ENCODE assay signal across 8 cellular contexts in genomic region chr2:38535745-38536506, GRCh38.
A peak's percentile ranks its signal among the peaks of the same experiment; 100 is the strongest.
DNase-seq lines count a peak whose midpoint lies in the region; ATAC-seq and TF ChIP-seq lines count a peak whose summit lies in the region.

No MANE protein-coding gene starts in this region.

- TF ChIP-seq CTCF in AG09309 (IDR thresholded peaks at IDR 0.05; ENCODE audit: control insufficient read depth, insufficient read depth, low read depth, low read length, missing control alignments), result peak; percentile 77
- peak; percentile 79 for TF ChIP-seq CTCF in natural killer cell (IDR thresholded peaks at IDR 0.05)

- DNase-seq in AG09309 (ENCODE audit: low read depth) (no peak), OCI-M2 (lab: John Stamatoyannopoulos, UW; ENCODE audit: unreplicated experiment) (peak; percentile 7), fibroblast of gingiva (ENCODE audit: low read depth) (peak; percentile 45), natural killer cell (peak; percentile 74)
- DNase-seq in activated T-cell treated with anti-CD3 and anti-CD28 coated beads, Interleukin-2, amount 50 U/mL, for 48 hours, result peak; percentile 89 to 90
- DNase-seq in stimulated activated naive B cell treated with anti-CD40 and anti-IgM and Interleukin-4, amounts not matched to agents 10 μg/mL and 1 μg/mL and 100 μg/mL, for 72 hours, result peak; percentile 71

- ATAC-seq in GM18867 (IDR thresholded peaks at IDR 0.05; ENCODE audit: unreplicated experiment) (peak; percentile 32), HG03571 (IDR thresholded peaks at IDR 0.05; ENCODE audit: unreplicated experiment) (peak; percentile 56), natural killer cell (peak; percentile 91 to 98 (median 96))
- ATAC-seq in stimulated activated naive B cell treated with anti-CD40 and anti-IgM and Interleukin-4, amounts not matched to agents 10 μg/mL and 1 μg/mL and 100 μg/mL, for 72 hours (replicated peaks), result peak; percentile 77

- intact Hi-C loops in natural killer cell (cut with micrococcal nuclease), result loop anchor here (1.0 kb wide), 1 partner anchor 205 kb away; no protein-coding TSS in a partner anchor

- peaks cover 28 to 38% of the 10 kb centered on the region in 2 donors for H3K27me3 Mint-ChIP-seq in natural killer cell (ENCODE audit: low read depth in 2 of 2)
- peaks cover 7 to 14% of the 10 kb centered on the region in 2 donors for H3K27me3 Mint-ChIP-seq in stimulated activated naive B cell treated with anti-CD40 and anti-IgM and Interleukin-4, amounts not matched to agents 10 μg/mL and 1 μg/mL and 100 μg/mL, for 72 hours

- no peak overlapping the region for H3K27ac Mint-ChIP-seq in natural killer cell
- peak overlapping the region; percentile 74 for H3K27ac Mint-ChIP-seq in stimulated activated naive B cell treated with anti-CD40 and anti-IgM and Interleukin-4, amounts not matched to agents 10 μg/mL and 1 μg/mL and 100 μg/mL, for 72 hours

- H3K4me3 Mint-ChIP-seq in natural killer cell, result peak overlapping the region; percentile 51
- peak overlapping the region; percentile 73 to 81 for H3K4me3 Mint-ChIP-seq in stimulated activated naive B cell treated with anti-CD40 and anti-IgM and Interleukin-4, amounts not matched to agents 10 μg/mL and 1 μg/mL and 100 μg/mL, for 72 hours

- H3K4me3 ChIP-seq in AG09309 (ENCODE audit: control insufficient read depth, low read depth, low read length), result peak overlapping the region; percentile 67

- H3K4me1 Mint-ChIP-seq in natural killer cell, result peaks cover 0 to 5% of the 10 kb centered on the region in 2 donors
- H3K4me1 Mint-ChIP-seq in stimulated activated naive B cell treated with anti-CD40 and anti-IgM and Interleukin-4, amounts not matched to agents 10 μg/mL and 1 μg/mL and 100 μg/mL, for 72 hours, result peaks cover 23 to 34% of the 10 kb centered on the region in 2 donors

- H3K9me3 Mint-ChIP-seq in natural killer cell, result no peaks in the 10 kb centered on the region
- H3K9me3 Mint-ChIP-seq in stimulated activated naive B cell treated with anti-CD40 and anti-IgM and Interleukin-4, amounts not matched to agents 10 μg/mL and 1 μg/mL and 100 μg/mL, for 72 hours, result no peaks in the 10 kb centered on the region

- H3K36me3 Mint-ChIP-seq in natural killer cell, result no peaks in the 10 kb centered on the region
- no peaks in the 10 kb centered on the region for H3K36me3 Mint-ChIP-seq in stimulated activated naive B cell treated with anti-CD40 and anti-IgM and Interleukin-4, amounts not matched to agents 10 μg/mL and 1 μg/mL and 100 μg/mL, for 72 hours

Comparison
In these comparisons a context has a peak if more than half of its experiments do, and no peak if none do; other contexts are left out.
1. ATAC-seq: peak in every context shown above with its lines; median percentile 96 in natural killer cell; 77 in stimulated activated naive B cell treated with anti-CD40 and anti-IgM and Interleukin-4, amounts not matched to agents 10 μg/mL and 1 μg/mL and 100 μg/mL, for 72 hours; 56 in HG03571; 32 in GM18867.